8 cellular contexts compared by ENCODE assay signal in genomic region chr16:73056383-73056782, GRCh38. TPM values are rescaled to one million over a fixed set of nuclear protein-coding genes. Genes with fewer than 3 reads are reported as not detected.
A peak's percentile ranks its signal among the peaks of the same experiment; 100 is the strongest.
DNase-seq lines count a peak whose midpoint lies in the region; ATAC-seq and TF ChIP-seq lines count a peak whose summit lies in the region.

No MANE protein-coding gene starts in this region.

- H3K27ac ChIP-seq in mesendoderm (ENCODE audit: low read depth, low read length) (no peak overlapping the region), transverse colon (peak overlapping the region; percentile 92 to 96 (median 96))

- no peak overlapping the region for H2BK5ac ChIP-seq in mesendoderm (ENCODE audit: low read length)

- no peak overlapping the region for H4K8ac ChIP-seq in mesendoderm (ENCODE audit: low read depth, low read length)

- H3K18ac ChIP-seq in mesendoderm (ENCODE audit: low read length): no peak overlapping the region

- H2BK120ac ChIP-seq in mesendoderm (ENCODE audit: low read depth, low read length): no peak overlapping the region

- peaks cover 4% of the 10 kb centered on the region for H3K79me2 ChIP-seq in mesendoderm (ENCODE audit: control insufficient read depth, insufficient read depth, low read length)

- no peak overlapping the region for H2BK15ac ChIP-seq in mesendoderm (replicated peaks; ENCODE audit: low read depth)

- H3K9ac ChIP-seq in mesendoderm (ENCODE audit: low read length): no peak overlapping the region

- H3K9me3 ChIP-seq in transverse colon: no peaks in the 10 kb centered on the region

- in situ Hi-C loops in transverse colon (cut with MboI; ENCODE audit: low pct_ligation_motif_present in 1 of 4, low pct_unique_long_range_greater_than_20kb in 1 of 4, low sequenced_read_pairs in 3 of 4): loop anchor here in 3 of 4 donors (25.0 kb wide), 2 partner anchors 219 to 394 kb away; no protein-coding TSS in a partner anchor

- H3K36me3 Mint-ChIP-seq in activated CD4-positive, alpha-beta T cell treated with anti-CD3 and anti-CD28 coated beads, Interleukin-2, amount 10 ng/mL, durations not matched to agents 7 days and 5 days (ENCODE audit: low read depth): peaks cover 2% of the 10 kb centered on the region
- H3K36me3 Mint-ChIP-seq in activated CD4-positive, alpha-beta T cell treated with anti-CD3 and anti-CD28 coated beads for 36 hours (ENCODE audit: low read depth): no peaks in the 10 kb centered on the region
- H3K36me3 Mint-ChIP-seq in stimulated activated effector memory CD8-positive, alpha-beta T cell treated with anti-CD3 and anti-CD28 coated beads, Interleukin-12 subunit alpha, Interleukin-12 subunit beta, amount 100 ng/mL, for 72 hours: peaks cover 6% of the 10 kb centered on the region

- H2AK5ac ChIP-seq in mesendoderm (ENCODE audit: low read length): no peak overlapping the region

- H3K23ac ChIP-seq in mesendoderm (ENCODE audit: low read length): no peak overlapping the region

- WGBS in mesendoderm (ENCODE audit: extremely low coverage, insufficient coverage, low lambda C conversion rate): no CpG with 5 or more reads among the region's 5 CpGs
- 27 to 29% methylated on average over 5 of the region's 5 CpGs for WGBS in transverse colon (ENCODE audit: low coverage in 1 of 2), 2 donors

- H3K36me3 ChIP-seq in mesendoderm (ENCODE audit: control insufficient read depth, insufficient read depth, low read length) (no peaks in the 10 kb centered on the region), transverse colon (no peaks in the 10 kb centered on the region)

- H3K4ac ChIP-seq in mesendoderm (ENCODE audit: low read depth, low read length): no peak overlapping the region

- peak overlapping the region; percentile 72 for H3K4me3 ChIP-seq in choroid plexus epithelial cell (ENCODE audit: low read depth, low read length)
- H3K4me3 ChIP-seq in mesendoderm (ENCODE audit: low read length): no peak overlapping the region
- H3K4me3 ChIP-seq in transverse colon: peak overlapping the region; percentile 6 to 96 (median 51)

- H3K27me3 Mint-ChIP-seq in activated CD4-positive, alpha-beta T cell treated with anti-CD3 and anti-CD28 coated beads, Interleukin-2, amount 10 ng/mL, durations not matched to agents 7 days and 5 days: peaks cover 58% of the 10 kb centered on the region
- peaks cover 48% of the 10 kb centered on the region for H3K27me3 Mint-ChIP-seq in activated CD4-positive, alpha-beta T cell treated with anti-CD3 and anti-CD28 coated beads for 36 hours

- H3K4me1 Mint-ChIP-seq in activated CD4-positive, alpha-beta T cell treated with anti-CD3 and anti-CD28 coated beads, Interleukin-2, amount 10 ng/mL, durations not matched to agents 7 days and 5 days: peaks cover 27% of the 10 kb centered on the region
- H3K4me1 Mint-ChIP-seq in activated CD4-positive, alpha-beta T cell treated with anti-CD3 and anti-CD28 coated beads for 36 hours: peaks cover 8% of the 10 kb centered on the region
- H3K4me1 Mint-ChIP-seq in stimulated activated effector memory CD8-positive, alpha-beta T cell treated with anti-CD3 and anti-CD28 coated beads, Interleukin-12 subunit alpha, Interleukin-12 subunit beta, amount 100 ng/mL, for 72 hours: peaks cover 12% of the 10 kb centered on the region

- intact Hi-C loops in activated CD4-positive, alpha-beta T cell treated with anti-CD3 and anti-CD28 coated beads for 36 hours (cut with DNase I, micrococcal nuclease): no loop called here
- intact Hi-C loops in transverse colon (cut with DNase I; ENCODE audit: low total_unique reads): no loop called here

- H3K79me1 ChIP-seq in mesendoderm (ENCODE audit: low read length): peaks cover 2% of the 10 kb centered on the region

- DNase-seq in activated CD4-positive, alpha-beta T cell treated with anti-CD3 and anti-CD28 coated beads, Interleukin-2, amount 10 ng/mL, durations not matched to agents 7 days and 5 days: no peak
- no peak for DNase-seq in activated CD4-positive, alpha-beta T cell treated with anti-CD3 and anti-CD28 coated beads for 36 hours
- DNase-seq in choroid plexus epithelial cell (ENCODE audit: low read depth) (no peak), mesendoderm (no peak), transverse colon (no peak), NCI-H187 treated with DMSO at 0.1 percent for 48 hours (lab: John Stamatoyannopoulos, UW) (no peak), activated gamma-delta T cell (lab: John Stamatoyannopoulos, UW) (no peak)
- DNase-seq in stimulated activated effector memory CD8-positive, alpha-beta T cell treated with anti-CD3 and anti-CD28 coated beads, Interleukin-12 subunit alpha, Interleukin-12 subunit beta, amount 100 ng/mL, for 72 hours (ENCODE audit: low spot score in 2 of 2): no peak

- peak overlapping the region; percentile 18 for H3K4me3 Mint-ChIP-seq in activated CD4-positive, alpha-beta T cell treated with anti-CD3 and anti-CD28 coated beads, Interleukin-2, amount 10 ng/mL, durations not matched to agents 7 days and 5 days
- no peak overlapping the region for H3K4me3 Mint-ChIP-seq in activated CD4-positive, alpha-beta T cell treated with anti-CD3 and anti-CD28 coated beads for 36 hours
- no peak overlapping the region for H3K4me3 Mint-ChIP-seq in stimulated activated effector memory CD8-positive, alpha-beta T cell treated with anti-CD3 and anti-CD28 coated beads, Interleukin-12 subunit alpha, Interleukin-12 subunit beta, amount 100 ng/mL, for 72 hours

- ATAC-seq in activated CD4-positive, alpha-beta T cell treated with anti-CD3 and anti-CD28 coated beads for 36 hours: no peak
- no peak for ATAC-seq in stimulated activated effector memory CD8-positive, alpha-beta T cell treated with anti-CD3 and anti-CD28 coated beads, Interleukin-12 subunit alpha, Interleukin-12 subunit beta, amount 100 ng/mL, for 72 hours

- CTCF ChIA-PET in activated CD4-positive, alpha-beta T cell treated with anti-CD3 and anti-CD28 coated beads, Interleukin-2, amount 10 ng/mL, durations not matched to agents 7 days and 5 days (lab: Charles Lee): no interaction called here
- CTCF ChIA-PET in activated CD4-positive, alpha-beta T cell treated with anti-CD3 and anti-CD28 coated beads for 36 hours (lab: Charles Lee): no interaction called here

- H3K4me1 ChIP-seq in mesendoderm (ENCODE audit: control insufficient read depth, low read depth, low read length) (peaks cover 7% of the 10 kb centered on the region), transverse colon (peaks cover 19 to 72% (median 51%) of the 10 kb centered on the region in 4 donors)

- TF ChIP-seq POLR2A in transverse colon (IDR thresholded peaks at IDR 0.05): no peak

- no peak overlapping the region for H3K4me2 ChIP-seq in mesendoderm (ENCODE audit: low read length)

- peak overlapping the region; percentile 38 for H3K56ac ChIP-seq in mesendoderm (ENCODE audit: low read length)

- H4K5ac ChIP-seq in mesendoderm (ENCODE audit: low read length): no peak overlapping the region

- TF ChIP-seq EP300 in transverse colon (IDR thresholded peaks at IDR 0.05; ENCODE audit: low read depth): no peak

- POLR2A ChIA-PET in activated CD4-positive, alpha-beta T cell treated with anti-CD3 and anti-CD28 coated beads, Interleukin-2, amount 10 ng/mL, durations not matched to agents 7 days and 5 days (lab: Charles Lee): no interaction called here
- POLR2A ChIA-PET in activated CD4-positive, alpha-beta T cell treated with anti-CD3 and anti-CD28 coated beads for 36 hours (lab: Charles Lee): no interaction called here

- TF ChIP-seq CTCF in choroid plexus epithelial cell (conservative IDR thresholded peaks at IDR 0.05; ENCODE audit: low read depth, low read length) (no peak), transverse colon (IDR thresholded peaks at IDR 0.05) (no peak)

- H3K27me3 ChIP-seq in mesendoderm (ENCODE audit: insufficient read depth, low read length, poor library complexity) (peaks cover 18% of the 10 kb centered on the region), transverse colon (peaks cover under 1% of the 10 kb centered on the region)

- no peaks in the 10 kb centered on the region for H3K9me3 Mint-ChIP-seq in activated CD4-positive, alpha-beta T cell treated with anti-CD3 and anti-CD28 coated beads, Interleukin-2, amount 10 ng/mL, durations not matched to agents 7 days and 5 days
- H3K9me3 Mint-ChIP-seq in activated CD4-positive, alpha-beta T cell treated with anti-CD3 and anti-CD28 coated beads for 36 hours (ENCODE audit: low read depth): no peaks in the 10 kb centered on the region
- no peaks in the 10 kb centered on the region for H3K9me3 Mint-ChIP-seq in stimulated activated effector memory CD8-positive, alpha-beta T cell treated with anti-CD3 and anti-CD28 coated beads, Interleukin-12 subunit alpha, Interleukin-12 subunit beta, amount 100 ng/mL, for 72 hours

- H3K27ac Mint-ChIP-seq in activated CD4-positive, alpha-beta T cell treated with anti-CD3 and anti-CD28 coated beads, Interleukin-2, amount 10 ng/mL, durations not matched to agents 7 days and 5 days: no peak overlapping the region
- H3K27ac Mint-ChIP-seq in activated CD4-positive, alpha-beta T cell treated with anti-CD3 and anti-CD28 coated beads for 36 hours: no peak overlapping the region
- H3K27ac Mint-ChIP-seq in stimulated activated effector memory CD8-positive, alpha-beta T cell treated with anti-CD3 and anti-CD28 coated beads, Interleukin-12 subunit alpha, Interleukin-12 subunit beta, amount 100 ng/mL, for 72 hours: no peak overlapping the region

RNA-seq across cellular contexts. Expression of gene ZFHX3, which starts 8.5 kb away (rescaled TPM):
- 1 to 10 TPM; 1.5 to 1.6 TPM for total RNA-seq in activated CD4-positive, alpha-beta T cell treated with anti-CD3 and anti-CD28 coated beads, Interleukin-2, amount 10 ng/mL, durations not matched to agents 7 days and 5 days
- total RNA-seq in activated CD4-positive, alpha-beta T cell treated with anti-CD3 and anti-CD28 coated beads for 36 hours: under 1 TPM; 0.27 to 0.37 TPM
- polyA plus RNA-seq in mesendoderm (2013, experiment 1 of 2): 0.86 TPM
- 0.76 TPM for polyA plus RNA-seq in mesendoderm (2013, experiment 2 of 2)
- total RNA-seq in transverse colon: 10 to 100 TPM; 12.3 to 23.7 (median 15.3) TPM

Comparison
In these comparisons a context has a peak if more than half of its experiments do, and no peak if none do; other contexts are left out.
1. RNA of gene ZFHX3, which starts 8.5 kb away (total RNA-seq): 12.3 to 23.7 TPM in transverse colon; 1.5 to 1.6 TPM in activated CD4-positive, alpha-beta T cell treated with anti-CD3 and anti-CD28 coated beads, Interleukin-2, amount 10 ng/mL, durations not matched to agents 7 days and 5 days and 0.27 to 0.37 TPM in activated CD4-positive, alpha-beta T cell treated with anti-CD3 and anti-CD28 coated beads for 36 hours; every median in the first group is over 4 times any median in the second.